13 cellular contexts compared by ENCODE assay signal in genomic region chr7:131897016-131897789, GRCh38.
DNase-seq lines count a peak whose midpoint lies in the region; ATAC-seq and TF ChIP-seq lines count a peak whose summit lies in the region.
"Had no signal": no experiment of that assay in that cellular context is flagged by ENCODE, and none has a peak within 500 bp of the region (broad histone marks: within the 10 kb centered on the region; RNA-seq: fewer than 3 reads in every experiment).

No MANE protein-coding gene starts in this region.

- H3K9me3 Mint-ChIP-seq in HFFc6: no peaks in the 10 kb centered on the region

- no peaks in the 10 kb centered on the region for H3K36me3 ChIP-seq in kidney epithelial cell (ENCODE audit: control insufficient read depth, insufficient read depth, low read length)
- H3K36me3 ChIP-seq: upper lobe of right lung had no signal

- no peak for ATAC-seq in GM21528 (IDR thresholded peaks at IDR 0.05; ENCODE audit: low FRiP score, unreplicated experiment)
- ATAC-seq in left lobe of liver: no peak
- ATAC-seq in Right ventricle myocardium inferior: no peak
- ATAC-seq: body of pancreas, upper lobe of right lung had no signal

- no peaks in the 10 kb centered on the region for H3K27me3 ChIP-seq in kidney epithelial cell (ENCODE audit: control insufficient read depth, insufficient read depth, low read length)
- H3K27me3 ChIP-seq: body of pancreas, upper lobe of right lung had no signal

- H3K27ac Mint-ChIP-seq in HFFc6: peak overlapping the region; percentile 86

- H3K4me3 Mint-ChIP-seq in HFFc6: peak overlapping the region; percentile 38; the same call in 1 of the 2 replicates

- in situ Hi-C loops in ACHN (cut with HindIII; ENCODE audit: low pct_ligation_motif_present, low pct_unique_long_range_greater_than_20kb, low sequenced_read_pairs) (no loop called here), astrocyte of the cerebellum (cut with HindIII; ENCODE audit: low sequenced_read_pairs) (no loop called here)

- H3K4me3 ChIP-seq in astrocyte of the cerebellum (ENCODE audit: low read depth, low read length): no peak overlapping the region
- no peak overlapping the region for H3K4me3 ChIP-seq in kidney epithelial cell (ENCODE audit: low read depth, low read length)
- H3K4me3 ChIP-seq: body of pancreas, upper lobe of right lung had no signal

- TF ChIP-seq CTCF in HFFc6 (IDR thresholded peaks at IDR 0.05) (no peak), astrocyte of the cerebellum (IDR thresholded peaks at IDR 0.05; ENCODE audit: low read depth, low read length, missing control alignments) (no peak), kidney epithelial cell (IDR thresholded peaks at IDR 0.05; ENCODE audit: insufficient read depth, low read length, poor library complexity, severe bottlenecking) (no peak)

- peaks cover 64% of the 10 kb centered on the region for H3K4me1 Mint-ChIP-seq in HFFc6 (ENCODE audit: low read depth)

- peak; percentile 39 for DNase-seq in ACHN
- peak; percentile 54 for DNase-seq in HFFc6
- peak; percentile 87 for DNase-seq in astrocyte of the cerebellum (ENCODE audit: low read depth)
- DNase-seq in kidney epithelial cell (ENCODE audit: low read depth): peak; percentile 9
- DNase-seq in NCI-H1436 (lab: John Stamatoyannopoulos, UW): no peak
- no peak for DNase-seq in left lobe of liver (ENCODE audit: low spot score)
- no peak for DNase-seq in Right ventricle myocardium inferior (ENCODE audit: missing footprints)
- DNase-seq: activated T-cell treated with anti-CD3 and anti-CD28 coated beads for 4 hours, body of pancreas, NCI-H524, T-helper 9 cell, upper lobe of right lung had no signal

- peaks cover 7% of the 10 kb centered on the region for H3K27me3 Mint-ChIP-seq in HFFc6 (ENCODE audit: insufficient read depth)

- peaks cover 5% of the 10 kb centered on the region; the same call in 1 of the 2 replicates for H3K36me3 Mint-ChIP-seq in HFFc6 (ENCODE audit: low read depth)

- intact Hi-C loops in Right ventricle myocardium inferior (cut with DNase I): no loop called here

Comparison
In these comparisons a context has a peak if more than half of its experiments do, and no peak if none do; other contexts are left out.
1. DNase-seq: peak in ACHN (single experiment), HFFc6 (single experiment), astrocyte of the cerebellum (single experiment) and kidney epithelial cell (single experiment); none in NCI-H1436 (single experiment), left lobe of liver (single experiment) and Right ventricle myocardium inferior (single experiment).